Comparison of ENCODE assay signal across 10 cellular contexts in the genomic region with DNA sequence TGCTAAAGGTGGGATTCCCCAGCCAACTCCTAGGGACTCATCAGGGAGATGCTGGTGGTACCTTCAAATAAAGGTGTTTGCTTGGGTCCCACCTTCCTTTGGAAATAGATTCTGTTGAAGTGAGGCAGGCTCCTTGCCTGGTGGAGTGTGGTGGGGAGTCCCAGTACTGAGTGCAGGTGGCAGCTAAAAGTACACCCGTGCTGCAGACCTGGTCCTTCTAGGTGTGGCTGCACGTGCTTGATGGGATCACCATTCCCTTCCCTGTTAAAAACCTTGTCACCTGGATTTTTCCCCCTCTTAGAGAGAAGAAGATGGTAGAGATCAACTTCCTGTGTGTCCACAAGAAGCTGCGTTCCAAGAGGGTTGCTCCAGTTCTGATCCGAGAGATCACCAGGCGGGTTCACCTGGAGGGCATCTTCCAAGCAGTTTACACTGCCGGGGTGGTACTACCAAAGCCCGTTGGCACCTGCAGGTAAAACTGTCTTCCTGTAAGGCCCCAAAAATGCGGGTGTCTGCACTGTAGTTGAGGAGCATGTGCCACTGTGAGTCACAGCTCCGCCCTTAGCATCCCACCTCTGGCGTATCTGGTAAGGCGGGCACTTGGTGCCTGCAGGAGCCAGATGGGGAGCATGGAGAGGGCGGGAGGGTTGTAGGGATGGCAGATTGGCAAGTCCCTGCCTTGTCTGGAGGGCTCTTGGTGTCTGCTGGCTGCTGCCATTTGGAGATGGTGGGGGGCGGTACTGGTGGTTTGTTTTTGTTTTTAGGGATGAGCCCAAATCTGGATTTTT. TPM values are rescaled to one million over a fixed set of nuclear protein-coding genes. Genes with fewer than 3 reads are reported as not detected.
DNase-seq lines count a peak whose midpoint lies in the region; TF ChIP-seq lines count a peak whose summit lies in the region.
"Had no signal": no experiment of that assay in that cellular context is flagged by ENCODE, and none has a peak within 500 bp of the region (broad histone marks: within the 10 kb centered on the region; RNA-seq: fewer than 3 reads in every experiment).

No MANE protein-coding gene starts in this region.

- TF ChIP-seq CTCF in Calu3 (IDR thresholded peaks at IDR 0.05; ENCODE audit: unreplicated experiment) (no peak), dorsolateral prefrontal cortex (IDR thresholded peaks at IDR 0.05 in 54 of 56, conservative IDR thresholded peaks at IDR 0.05 in 2 of 56; ENCODE audit: low read depth in 1 of 56, partially characterized antibody in 56 of 56) (no peak), GM13977 (IDR thresholded peaks at IDR 0.05; ENCODE audit: extremely low read depth, insufficient read depth, missing control alignments) (no peak), foreskin fibroblast (IDR thresholded peaks at IDR 0.05; ENCODE audit: low read depth, low read length) (no peak)

- intact Hi-C loops in Calu3 (cut with micrococcal nuclease; ENCODE audit: unreplicated experiment), result loop anchor here (5.0 kb wide), 2 partner anchors 34 to 176 kb away; a partner anchor contains a TSS
- intact Hi-C loops in dorsolateral prefrontal cortex (cut with DNase I), result loop anchor here (2.0 to 10.0 kb wide), 4 partner anchors 34 to 181 kb away; a partner anchor contains a TSS

- no peaks in the 10 kb centered on the region for H3K9me3 Mint-ChIP-seq in Calu3 (ENCODE audit: low read depth, unreplicated experiment)
- H3K9me3 Mint-ChIP-seq: neural progenitor cell had no signal

- H3K36me3 ChIP-seq in rectal smooth muscle tissue (ENCODE audit: control insufficient read depth, insufficient read depth, low read length), result peaks cover 28% of the 10 kb centered on the region

- CTCF ChIA-PET in Calu3 (lab: Charles Lee), result interaction anchor here (0.6 to 1.4 kb wide), 5 partner anchors 10 to 187 kb away, joined by 3 to 8 read pairs (median 3); a partner anchor contains a TSS

- peaks cover 88% of the 10 kb centered on the region for H3K36me3 Mint-ChIP-seq in Calu3 (ENCODE audit: insufficient read depth, unreplicated experiment)

- no peak overlapping the region for H3K9ac ChIP-seq in rectal smooth muscle tissue (ENCODE audit: low read length)
- H3K9ac ChIP-seq: neural progenitor cell had no signal

- peak overlapping the region; percentile 8 for H3K27ac Mint-ChIP-seq in Calu3 (ENCODE audit: unreplicated experiment)
- H3K27ac Mint-ChIP-seq: neural progenitor cell had no signal

- peak overlapping the region in 1 of 59 donors; percentile 15 for H3K4me3 ChIP-seq in dorsolateral prefrontal cortex
- H3K4me3 ChIP-seq in rectal smooth muscle tissue (ENCODE audit: low read length), result no peak overlapping the region
- H3K4me3 ChIP-seq in foreskin fibroblast (ENCODE audit: low read depth in 1 of 2, low read length in 2 of 2), result no peak overlapping the region
- H3K4me3 ChIP-seq: neural progenitor cell had no signal

- no peak for DNase-seq in Calu3
- DNase-seq in NCI-H226, result peak; percentile 47
- no peak for DNase-seq in dorsolateral prefrontal cortex
- no peak for DNase-seq in GM13977 (ENCODE audit: low spot score)
- no peak for DNase-seq in activated effector memory CD4-positive, alpha-beta T cell treated with Interleukin-2 at 50 U/mL for 16 hours
- no peak for DNase-seq in SW480 (ENCODE audit: low spot score)
- no peak for DNase-seq in foreskin fibroblast

- H3K27me3 Mint-ChIP-seq in Calu3 (ENCODE audit: unreplicated experiment), result no peaks in the 10 kb centered on the region
- H3K27me3 Mint-ChIP-seq: B cell had no signal

- H3K27ac ChIP-seq in dorsolateral prefrontal cortex, result peak overlapping the region in 57 of 59 donors; percentile 11 to 90 (median 77)
- peak overlapping the region; percentile 48 for H3K27ac ChIP-seq in rectal smooth muscle tissue (ENCODE audit: low read depth, low read length)
- H3K27ac ChIP-seq: neural progenitor cell had no signal

- H3K4me1 ChIP-seq in rectal smooth muscle tissue (ENCODE audit: control insufficient read depth, insufficient read depth, low read length), result peaks cover 14% of the 10 kb centered on the region
- H3K4me1 ChIP-seq: neural progenitor cell had no signal

- no peak overlapping the region for H3K4me3 Mint-ChIP-seq in Calu3 (ENCODE audit: low read depth, unreplicated experiment)
- H3K4me3 Mint-ChIP-seq: B cell, neural progenitor cell had no signal

- no TSS peak for BruUV-seq in Calu3 (replicated peaks; lab: Mats Ljungman, UMichigan)

- in situ Hi-C loops in GM13977 (cut with MboI; ENCODE audit: low pct_unique_long_range_greater_than_20kb, low sequenced_read_pairs, unreplicated experiment), result no loop called here

- H3K27me3 ChIP-seq in dorsolateral prefrontal cortex (no peaks in the 10 kb centered on the region), rectal smooth muscle tissue (ENCODE audit: control insufficient read depth, insufficient read depth, low read length) (no peaks in the 10 kb centered on the region)
- H3K27me3 ChIP-seq: neural progenitor cell had no signal

- peaks cover 14% of the 10 kb centered on the region for H3K4me1 Mint-ChIP-seq in Calu3 (ENCODE audit: low read depth, unreplicated experiment)
- H3K4me1 Mint-ChIP-seq: neural progenitor cell had no signal

RNA-seq across cellular contexts. Expression of a gene that starts 34.0 kb away (rescaled TPM):
- 34.4 and 64.3 TPM in 2 replicates for total RNA-seq in Calu3 (2022)
- 100 to 1,000 TPM in 42 of 120 experiments, 10 to 100 TPM in 78; 51.7 to 195 (median 91.1) TPM for total RNA-seq in dorsolateral prefrontal cortex

RNA-seq across cellular contexts. Expression of a gene that starts 37.2 kb away (rescaled TPM):
- total RNA-seq in Calu3 (2022) (185 and 216 TPM in 2 replicates), dorsolateral prefrontal cortex (100 to 1,000 TPM; 111 to 220 (median 159) TPM)

RNA-seq across cellular contexts. Expression of a gene that starts 37.2 kb away (rescaled TPM):
- 21.8 and 23.2 TPM in 2 replicates for total RNA-seq in Calu3 (2022)
- 10 to 100 TPM; 15.7 to 37.1 (median 23.9) TPM for total RNA-seq in dorsolateral prefrontal cortex

RNA-seq across cellular contexts. Expression of a gene that starts 46.8 kb away (rescaled TPM):
- total RNA-seq in Calu3 (2022) (20.5 and 21.7 TPM in 2 replicates), dorsolateral prefrontal cortex (10 to 100 TPM; 46.2 to 97.6 (median 62.3) TPM)

RNA-seq across cellular contexts. Expression of a gene that starts 50.0 kb away (rescaled TPM):
- 57.2 and 64.7 TPM in 2 replicates for total RNA-seq in Calu3 (2022)
- 10 to 100 TPM; 21.0 to 74.9 (median 50.4) TPM for total RNA-seq in dorsolateral prefrontal cortex
